8 cellular contexts compared by ENCODE assay signal in genomic region chr5:137752873-137753226, GRCh38. TPM values are rescaled to one million over a fixed set of nuclear protein-coding genes. Genes with fewer than 3 reads are reported as not detected.
DNase-seq lines count a peak whose midpoint lies in the region; ATAC-seq and TF ChIP-seq lines count a peak whose summit lies in the region.

No MANE protein-coding gene starts in this region.

- H3K36me3 ChIP-seq in mammary epithelial cell (ENCODE audit: insufficient read depth, low read length), result no peaks in the 10 kb centered on the region
- no peaks in the 10 kb centered on the region for H3K36me3 ChIP-seq in liver (ENCODE audit: control insufficient read depth in 4 of 4, insufficient read depth in 3 of 4, low read depth in 1 of 4, low read length in 3 of 4)
- no peaks in the 10 kb centered on the region for H3K36me3 ChIP-seq in thyroid gland

- peak overlapping the region; percentile 100 for H3K27ac Mint-ChIP-seq in activated T-cell treated with anti-CD3 and anti-CD28 coated beads, Interleukin-2, amount 50 U/mL, for 24 hours

- H3K9me3 ChIP-seq in mammary epithelial cell (replicated peaks; ENCODE audit: insufficient read depth, low read length) (no peaks in the 10 kb centered on the region), liver (ENCODE audit: control insufficient read depth in 4 of 4, low read length in 3 of 4) (no peaks in the 10 kb centered on the region), thyroid gland (no peaks in the 10 kb centered on the region)

- no TSS peak for BruUV-seq in mammary epithelial cell (replicated peaks; lab: Mats Ljungman, UMichigan)

- H3K27me3 ChIP-seq in mammary epithelial cell (ENCODE audit: insufficient read depth, low read length) (no peaks in the 10 kb centered on the region), liver (ENCODE audit: control insufficient read depth in 4 of 4, insufficient read depth in 4 of 4, low read length in 3 of 4) (no peaks in the 10 kb centered on the region), thyroid gland (no peaks in the 10 kb centered on the region)

- H3K4me3 Mint-ChIP-seq in activated T-cell treated with anti-CD3 and anti-CD28 coated beads, Interleukin-2, amount 50 U/mL, for 24 hours, result peak overlapping the region; percentile 90

- TF ChIP-seq POLR2A in thyroid gland (IDR thresholded peaks at IDR 0.05), result no peak

- 0% methylated on average over 2 of the region's 6 CpGs for WGBS in mammary epithelial cell (ENCODE audit: low coverage, missing lambda C conversion rate)
- WGBS in liver, result 0% methylated on average over 6 of the region's 6 CpGs
- 1 to 2% methylated on average over 6 of the region's 6 CpGs for WGBS in thyroid gland, 2 donors

- peaks cover 54% of the 10 kb centered on the region for H3K79me2 ChIP-seq in mammary epithelial cell (ENCODE audit: insufficient read depth, low read length)

- H3K4me2 ChIP-seq in mammary epithelial cell (ENCODE audit: insufficient read depth, low read depth, low read length), result peak overlapping the region; percentile 71

- H3K9me3 Mint-ChIP-seq in activated T-cell treated with anti-CD3 and anti-CD28 coated beads, Interleukin-2, amount 50 U/mL, for 24 hours, result no peaks in the 10 kb centered on the region

- CTCF ChIA-PET in mammary epithelial cell (lab: Charles Lee; ENCODE audit: low non-redundant PET), result interaction anchor here (0.6 kb wide), 1 partner anchor 374 kb away, joined by 3 read pairs; no protein-coding TSS in a partner anchor

- ATAC-seq in HG03135 (IDR thresholded peaks at IDR 0.05; ENCODE audit: unreplicated experiment), result no peak

- peak; percentile 53 for DNase-seq in activated T-cell treated with anti-CD3 and anti-CD28 coated beads, Interleukin-2, amount 50 U/mL, for 24 hours
- DNase-seq in activated T-cell treated with anti-CD3 and anti-CD28 coated beads, Interleukin-2, amount 50 U/mL, for 1 hour, result no peak
- DNase-seq in OCI-M1 (lab: John Stamatoyannopoulos, UW), result peak; percentile 64
- DNase-seq in mammary epithelial cell, result peak; percentile 11
- DNase-seq in thyroid gland, result peak in 1 of 2 donors; percentile 20
- DNase-seq in COLO668 (lab: John Stamatoyannopoulos, UW; ENCODE audit: unreplicated experiment), result no peak

- H3K27ac ChIP-seq in mammary epithelial cell (ENCODE audit: insufficient read depth, low read depth, low read length), result peak overlapping the region; percentile 97
- peak overlapping the region; percentile 99 to 100 for H3K27ac ChIP-seq in liver (ENCODE audit: low read depth in 1 of 2, low read length in 2 of 2)
- peak overlapping the region; percentile 100 for H3K27ac ChIP-seq in thyroid gland

- H2AFZ ChIP-seq in mammary epithelial cell (ENCODE audit: low read depth, low read length), result no peak overlapping the region

- in situ Hi-C loops in mammary epithelial cell (cut with MboI; ENCODE audit: low sequenced_read_pairs in 2 of 2), result loop anchor here in 1 of 2 donors (25.0 kb wide), 1 partner anchor 284 kb away; the partner anchor contains the start of gene FAM13B

- H3K27me3 Mint-ChIP-seq in activated T-cell treated with anti-CD3 and anti-CD28 coated beads, Interleukin-2, amount 50 U/mL, for 24 hours, result no peaks in the 10 kb centered on the region

- H4K20me1 ChIP-seq in mammary epithelial cell (ENCODE audit: insufficient read depth, low read length), result peaks cover 7% of the 10 kb centered on the region

- TF ChIP-seq CTCF in mammary epithelial cell (conservative IDR thresholded peaks at IDR 0.05 in 1 of 2, IDR thresholded peaks at IDR 0.05 in 1 of 2; ENCODE audit: extremely low read depth in 1 of 2, insufficient read depth in 1 of 2, low read depth in 1 of 2, low read length in 2 of 2) (no peak), liver (IDR thresholded peaks at IDR 0.05; ENCODE audit: low read depth, low read length, missing input control) (no peak), thyroid gland (IDR thresholded peaks at IDR 0.05) (no peak)

- H3K9ac ChIP-seq in mammary epithelial cell (ENCODE audit: insufficient read depth, low read length) (peak overlapping the region; percentile 99), liver (ENCODE audit: low read depth in 1 of 2, low read length in 2 of 2) (peak overlapping the region; percentile 18 to 93)

- H3K4me1 ChIP-seq in mammary epithelial cell (ENCODE audit: insufficient read depth, low read length), result peaks cover 8% of the 10 kb centered on the region
- peaks cover 3 to 32% (median 19%) of the 10 kb centered on the region in 4 donors for H3K4me1 ChIP-seq in liver (ENCODE audit: control insufficient read depth in 4 of 4, insufficient read depth in 4 of 4, low read length in 3 of 4)
- peaks cover 5 to 18% of the 10 kb centered on the region in 2 donors for H3K4me1 ChIP-seq in thyroid gland

- H3K4me3 ChIP-seq in mammary epithelial cell (replicated peaks in 1 of 3; ENCODE audit: insufficient read depth in 1 of 3, low read depth in 2 of 3, low read length in 3 of 3) (peak overlapping the region; percentile 62 to 92 (median 86)), liver (ENCODE audit: low read depth in 1 of 3, low read length in 3 of 3) (peak overlapping the region; percentile 61 to 73 (median 73)), thyroid gland (replicated peaks in 1 of 3) (peak overlapping the region; percentile 49 to 92 (median 89))

- peaks cover 40% of the 10 kb centered on the region for H3K4me1 Mint-ChIP-seq in activated T-cell treated with anti-CD3 and anti-CD28 coated beads, Interleukin-2, amount 50 U/mL, for 24 hours (ENCODE audit: low read depth)

- dilution Hi-C loops in mammary epithelial cell (cut with HindIII; ENCODE audit: low sequenced_read_pairs), result no loop called here

- intact Hi-C loops in mammary epithelial cell (cut with micrococcal nuclease) (loop anchor here (2.0 to 5.0 kb wide), 2 partner anchors 279 to 380 kb away; partner anchors contain the start of gene FAM13B), thyroid gland (cut with DNase I) (loop anchor here (5.0 kb wide), 1 partner anchor 279 kb away; the partner anchor contains the start of gene FAM13B)

- H3K36me3 Mint-ChIP-seq in activated T-cell treated with anti-CD3 and anti-CD28 coated beads, Interleukin-2, amount 50 U/mL, for 24 hours (ENCODE audit: low read depth), result peaks cover 59% of the 10 kb centered on the region

- no peak for TF ChIP-seq RAD21 in liver (IDR thresholded peaks at IDR 0.05)

TF ChIP-seq in liver, 16 proteins besides CTCF, POLR2A, EP300 and RAD21:
- TF ChIP-seq ZBTB33 (IDR thresholded peaks at IDR 0.05), result no peak
- TF ChIP-seq REST (IDR thresholded peaks at IDR 0.05), result no peak
- no peak for TF ChIP-seq MAX (IDR thresholded peaks at IDR 0.05)

RNA-seq across cellular contexts. Expression of gene HNRNPA0, which starts 1.3 kb away (rescaled TPM):
- total RNA-seq in mammary epithelial cell (10 to 100 TPM; 15.8 to 22.2 TPM), liver (10 to 100 TPM in 1 of 2 donors, 1 to 10 TPM in 1; 4.9 to 12.9 TPM), thyroid gland (10 to 100 TPM; 10.6 to 14.1 (median 12.4) TPM)
- polyA plus RNA-seq in mammary epithelial cell (10.2 TPM), liver (10 to 100 TPM in 1 of 2 donors, 1 to 10 TPM in 1; 1.8 to 10.2 TPM)
- 5.1 TPM for polyA minus RNA-seq in mammary epithelial cell

RNA-seq across cellular contexts. Expression of gene KLHL3, which starts 17.0 kb away (rescaled TPM):
- total RNA-seq in mammary epithelial cell, result 1 to 10 TPM; 3.3 to 4.9 TPM
- 2.9 TPM for polyA plus RNA-seq in mammary epithelial cell
- 2.3 TPM for polyA minus RNA-seq in mammary epithelial cell
- 1 to 10 TPM; 5.0 to 8.8 TPM for total RNA-seq in liver
- polyA plus RNA-seq in liver, result 1 to 10 TPM in 1 of 2 donors, under 1 TPM in 1; 0.91 to 2.3 TPM
- 10 to 100 TPM; 11.9 to 26.7 (median 17.9) TPM for total RNA-seq in thyroid gland

Comparison
In these comparisons a context has a peak if more than half of its experiments do, and no peak if none do; other contexts are left out.
1. DNase-seq: peak in activated T-cell treated with anti-CD3 and anti-CD28 coated beads, Interleukin-2, amount 50 U/mL, for 24 hours (single experiment), OCI-M1 (single experiment) and mammary epithelial cell (single experiment); none in activated T-cell treated with anti-CD3 and anti-CD28 coated beads, Interleukin-2, amount 50 U/mL, for 1 hour (single experiment) and COLO668 (single experiment).
2. Peak in every context shown above with its lines, with median percentiles within 50 percentile points of each other: H3K27ac ChIP-seq and H3K4me3 ChIP-seq.